ENCODE assay signal across 2 cellular contexts in genomic region chr16:84847554-84848415, GRCh38.
TF ChIP-seq lines count a peak whose summit lies in the region.

No MANE protein-coding gene starts in this region.

TF ChIP-seq in SK-N-SH, 30 proteins besides CTCF, POLR2A, EP300 and RAD21 (continued from another document):
- TF ChIP-seq PBX3 (IDR thresholded peaks at IDR 0.05) = no peak
- TF ChIP-seq FOXJ3 (CRISPR knock-in tag; IDR thresholded peaks at IDR 0.05) = no peak

TF ChIP-seq in SK-N-SH treated with all-trans-retinoic acid at 6 μM for 48 hours, 23 proteins besides CTCF, POLR2A, EP300 and RAD21 (continued from another document):
- TF ChIP-seq TSHZ2 (CRISPR knock-in tag; IDR thresholded peaks at IDR 0.05) = no peak
- TF ChIP-seq SNAI2 (CRISPR knock-in tag; IDR thresholded peaks at IDR 0.05) = no peak
- no peak for TF ChIP-seq ISL1 (CRISPR knock-in tag; IDR thresholded peaks at IDR 0.05)
- TF ChIP-seq POU6F1 (CRISPR knock-in tag; IDR thresholded peaks at IDR 0.05; ENCODE audit: borderline replicate concordance, low read depth) = no peak
- TF ChIP-seq ZC3H10 (CRISPR knock-in tag; IDR thresholded peaks at IDR 0.05) = no peak
- TF ChIP-seq ESRRG (CRISPR knock-in tag; IDR thresholded peaks at IDR 0.05) = no peak
- no peak for TF ChIP-seq ZNF8 (CRISPR knock-in tag; IDR thresholded peaks at IDR 0.05)
- TF ChIP-seq TCF4 (CRISPR knock-in tag; IDR thresholded peaks at IDR 0.05; ENCODE audit: borderline replicate concordance) = no peak
- TF ChIP-seq ARNTL (CRISPR knock-in tag; IDR thresholded peaks at IDR 0.05; ENCODE audit: borderline replicate concordance, low read depth) = no peak
